ENCODE assay signal across 23 cellular contexts in genomic region chr5:101163088-101163487, GRCh38.
"Had no signal": no experiment of that assay in that cellular context is flagged by ENCODE, and none has a peak within 500 bp of the region (broad histone marks: within the 10 kb centered on the region; RNA-seq: fewer than 3 reads in every experiment).

No MANE protein-coding gene starts in this region.

- DNase-seq: effector CD8-positive, alpha-beta T cell; endodermal cell; foreskin keratinocyte; heart left ventricle; natural killer cell; stimulated activated CD4-positive, alpha-beta T cell treated with anti-CD3 and anti-CD28 coated beads, Interleukin-2, amount 100 ng/mL, for 24 hours; stimulated activated CD4-positive, alpha-beta T cell treated with anti-CD3 and anti-CD28 coated beads, Interleukin-4, amount 100 ng/mL, for 4 hours; thyroid gland; trophoblast cell had no signal

- H3K4me1 Mint-ChIP-seq: endodermal cell; memory B cell; natural killer cell; stimulated activated memory B cell treated with anti-CD40 and anti-IgM and Interleukin-4, amounts not matched to agents 10 μg/mL and 1 μg/mL and 100 μg/mL, for 72 hours had no signal

- ATAC-seq: foreskin keratinocyte; gastroesophageal sphincter; heart left ventricle; left lobe of liver; natural killer cell; sciatic nerve; stimulated activated memory B cell treated with anti-CD40 and anti-IgM and Interleukin-4, amounts not matched to agents 10 μg/mL and 1 μg/mL and 100 μg/mL, for 72 hours had no signal

- H2AFZ ChIP-seq: hepatocyte, parathyroid adenoma had no signal

- H3K27ac Mint-ChIP-seq: endodermal cell; memory B cell; natural killer cell; stimulated activated memory B cell treated with anti-CD40 and anti-IgM and Interleukin-4, amounts not matched to agents 10 μg/mL and 1 μg/mL and 100 μg/mL, for 72 hours; stimulated activated naive CD8-positive, alpha-beta T cell treated with anti-CD3 and anti-CD28 coated beads, Interleukin-15, Interleukin-2, amounts not matched to agents 100 ng/mL and 50 ng/mL, for 24 hours had no signal

- H3K4me1 ChIP-seq: esophagus muscularis mucosa, foreskin keratinocyte, gastroesophageal sphincter, parathyroid adenoma, prostate gland, right atrium auricular region, thyroid gland, vagina had no signal

- H3K36me3 ChIP-seq: esophagus muscularis mucosa, gastroesophageal sphincter, heart left ventricle, prostate gland, right atrium auricular region, thyroid gland, vagina had no signal

- H3K4me2 ChIP-seq: hepatocyte, smooth muscle cell had no signal

- H3K9me3 Mint-ChIP-seq: memory B cell; stimulated activated memory B cell treated with anti-CD40 and anti-IgM and Interleukin-4, amounts not matched to agents 10 μg/mL and 1 μg/mL and 100 μg/mL, for 72 hours had no signal

- H3K4me3 Mint-ChIP-seq: endodermal cell; memory B cell; natural killer cell; stimulated activated memory B cell treated with anti-CD40 and anti-IgM and Interleukin-4, amounts not matched to agents 10 μg/mL and 1 μg/mL and 100 μg/mL, for 72 hours; stimulated activated naive CD8-positive, alpha-beta T cell treated with anti-CD3 and anti-CD28 coated beads, Interleukin-15, Interleukin-2, amounts not matched to agents 100 ng/mL and 50 ng/mL, for 24 hours had no signal

- H3K27me3 ChIP-seq: esophagus muscularis mucosa, foreskin keratinocyte, gastroesophageal sphincter, heart left ventricle, hepatocyte, right atrium auricular region, thyroid gland, vagina had no signal

- H3K27me3 Mint-ChIP-seq: stimulated activated memory B cell treated with anti-CD40 and anti-IgM and Interleukin-4, amounts not matched to agents 10 μg/mL and 1 μg/mL and 100 μg/mL, for 72 hours; stimulated activated naive CD8-positive, alpha-beta T cell treated with anti-CD3 and anti-CD28 coated beads, Interleukin-15, Interleukin-2, amounts not matched to agents 100 ng/mL and 50 ng/mL, for 24 hours had no signal

- H3K9me3 ChIP-seq: esophagus muscularis mucosa, gastroesophageal sphincter, prostate gland, right atrium auricular region, thyroid gland, vagina had no signal

- H3K27ac ChIP-seq: esophagus muscularis mucosa, foreskin keratinocyte, gastroesophageal sphincter, heart left ventricle, hepatocyte, parathyroid adenoma, prostate gland, right atrium auricular region, thyroid gland, vagina had no signal

- H3K36me3 Mint-ChIP-seq: natural killer cell; stimulated activated memory B cell treated with anti-CD40 and anti-IgM and Interleukin-4, amounts not matched to agents 10 μg/mL and 1 μg/mL and 100 μg/mL, for 72 hours had no signal

- H3K9ac ChIP-seq: parathyroid adenoma had no signal

- H3K79me2 ChIP-seq: hepatocyte, parathyroid adenoma had no signal

- H3K4me3 ChIP-seq: esophagus muscularis mucosa, gastroesophageal sphincter, heart left ventricle, hepatocyte, lung, prostate gland, right atrium auricular region, smooth muscle cell, thyroid gland, vagina had no signal
